ENCODE assay signal across 19 cellular contexts in genomic region chr5:11177993-11178711, GRCh38.
DNase-seq lines count a peak whose midpoint lies in the region; ATAC-seq and TF ChIP-seq lines count a peak whose summit lies in the region.
"Had no signal": no experiment of that assay in that cellular context is flagged by ENCODE, and none has a peak within 500 bp of the region (broad histone marks: within the 10 kb centered on the region; RNA-seq: fewer than 3 reads in every experiment).

No MANE protein-coding gene starts in this region.

- peak; percentile 49 for ATAC-seq in activated CD8-positive, alpha-beta T cell treated with anti-CD3 and anti-CD28 coated beads for 36 hours
- no peak for ATAC-seq in activated CD8-positive, alpha-beta T cell treated with anti-CD3 and anti-CD28 coated beads, Interleukin-2, amount 10 ng/mL, durations not matched to agents 7 days and 5 days
- peak; percentile 20 for ATAC-seq in foreskin keratinocyte
- ATAC-seq in HG03439 (IDR thresholded peaks at IDR 0.05; ENCODE audit: unreplicated experiment), result no peak
- ATAC-seq: HepG2 had no signal

- no peak for DNase-seq in activated CD8-positive, alpha-beta T cell treated with anti-CD3 and anti-CD28 coated beads for 36 hours
- no peak for DNase-seq in activated CD8-positive, alpha-beta T cell treated with anti-CD3 and anti-CD28 coated beads, Interleukin-2, amount 10 ng/mL, durations not matched to agents 7 days and 5 days
- peak; percentile 9 for DNase-seq in ELR (ENCODE audit: low read depth)
- DNase-seq in RKO (ENCODE audit: low spot score), result peak; percentile 44
- DNase-seq in foreskin keratinocyte, result peak in 1 of 2 donors; percentile 3
- DNase-seq in SW480 (ENCODE audit: low spot score), result no peak
- no peak for DNase-seq in NCI-H82 (lab: John Stamatoyannopoulos, UW)
- DNase-seq: 8988T, DND-41, KBM-7, MV-4-11, NCI-H1694 treated with DMSO at 0.1 percent for 48 hours, NCI-H748 treated with DMSO at 0.1 percent for 48 hours, OCI-M1, RPMI8226, SHP77 treated with DMSO at 0.1 percent for 48 hours had no signal

- intact Hi-C loops in activated CD8-positive, alpha-beta T cell treated with anti-CD3 and anti-CD28 coated beads for 36 hours (cut with micrococcal nuclease), result no loop called here

- no peaks in the 10 kb centered on the region for H3K9me3 Mint-ChIP-seq in activated CD8-positive, alpha-beta T cell treated with anti-CD3 and anti-CD28 coated beads for 36 hours
- no peaks in the 10 kb centered on the region for H3K9me3 Mint-ChIP-seq in activated CD8-positive, alpha-beta T cell treated with anti-CD3 and anti-CD28 coated beads, Interleukin-2, amount 10 ng/mL, durations not matched to agents 7 days and 5 days (ENCODE audit: insufficient read depth)

- CTCF ChIA-PET in activated CD8-positive, alpha-beta T cell treated with anti-CD3 and anti-CD28 coated beads for 36 hours (lab: Charles Lee), result interaction anchor here (1.2 kb wide), 1 partner anchor 190 kb away, joined by 4 read pairs; no protein-coding TSS in a partner anchor
- CTCF ChIA-PET in activated CD8-positive, alpha-beta T cell treated with anti-CD3 and anti-CD28 coated beads, Interleukin-2, amount 10 ng/mL, durations not matched to agents 7 days and 5 days (lab: Charles Lee), result no interaction called here

- no peaks in the 10 kb centered on the region for H3K36me3 Mint-ChIP-seq in activated CD8-positive, alpha-beta T cell treated with anti-CD3 and anti-CD28 coated beads for 36 hours (ENCODE audit: low read depth)
- no peaks in the 10 kb centered on the region for H3K36me3 Mint-ChIP-seq in activated CD8-positive, alpha-beta T cell treated with anti-CD3 and anti-CD28 coated beads, Interleukin-2, amount 10 ng/mL, durations not matched to agents 7 days and 5 days (ENCODE audit: low read depth)

- no peak for TF ChIP-seq CTCF in activated CD8-positive, alpha-beta T cell treated with anti-CD3 and anti-CD28 coated beads for 36 hours (IDR thresholded peaks at IDR 0.05)
- no peak for TF ChIP-seq CTCF in foreskin keratinocyte (conservative IDR thresholded peaks at IDR 0.05)

- no peak overlapping the region for H3K27ac ChIP-seq in foreskin keratinocyte

- POLR2A ChIA-PET in activated CD8-positive, alpha-beta T cell treated with anti-CD3 and anti-CD28 coated beads for 36 hours (lab: Charles Lee), result no interaction called here
- POLR2A ChIA-PET in activated CD8-positive, alpha-beta T cell treated with anti-CD3 and anti-CD28 coated beads, Interleukin-2, amount 10 ng/mL, durations not matched to agents 7 days and 5 days (lab: Charles Lee), result no interaction called here

- H3K27me3 ChIP-seq in foreskin keratinocyte, result no peaks in the 10 kb centered on the region

- H3K27me3 Mint-ChIP-seq in activated CD8-positive, alpha-beta T cell treated with anti-CD3 and anti-CD28 coated beads for 36 hours, result peaks cover 9% of the 10 kb centered on the region
- H3K27me3 Mint-ChIP-seq in activated CD8-positive, alpha-beta T cell treated with anti-CD3 and anti-CD28 coated beads, Interleukin-2, amount 10 ng/mL, durations not matched to agents 7 days and 5 days (ENCODE audit: low read depth), result peaks cover 2% of the 10 kb centered on the region

- no peaks in the 10 kb centered on the region for H3K4me1 ChIP-seq in foreskin keratinocyte

- no peak overlapping the region for H3K27ac Mint-ChIP-seq in activated CD8-positive, alpha-beta T cell treated with anti-CD3 and anti-CD28 coated beads for 36 hours
- H3K27ac Mint-ChIP-seq in activated CD8-positive, alpha-beta T cell treated with anti-CD3 and anti-CD28 coated beads, Interleukin-2, amount 10 ng/mL, durations not matched to agents 7 days and 5 days, result no peak overlapping the region
- H3K27ac Mint-ChIP-seq: B cell had no signal

- no peaks in the 10 kb centered on the region for H3K4me1 Mint-ChIP-seq in activated CD8-positive, alpha-beta T cell treated with anti-CD3 and anti-CD28 coated beads for 36 hours (ENCODE audit: low read depth)
- no peaks in the 10 kb centered on the region for H3K4me1 Mint-ChIP-seq in activated CD8-positive, alpha-beta T cell treated with anti-CD3 and anti-CD28 coated beads, Interleukin-2, amount 10 ng/mL, durations not matched to agents 7 days and 5 days (ENCODE audit: low read depth)

- H3K4me3 Mint-ChIP-seq in activated CD8-positive, alpha-beta T cell treated with anti-CD3 and anti-CD28 coated beads for 36 hours, result no peak overlapping the region
- H3K4me3 Mint-ChIP-seq in activated CD8-positive, alpha-beta T cell treated with anti-CD3 and anti-CD28 coated beads, Interleukin-2, amount 10 ng/mL, durations not matched to agents 7 days and 5 days, result no peak overlapping the region
- H3K4me3 Mint-ChIP-seq: B cell had no signal

Comparison
In these comparisons a context has a peak if more than half of its experiments do, and no peak if none do; other contexts are left out.
1. ATAC-seq: peak in activated CD8-positive, alpha-beta T cell treated with anti-CD3 and anti-CD28 coated beads for 36 hours (single experiment) and foreskin keratinocyte (single experiment); none in activated CD8-positive, alpha-beta T cell treated with anti-CD3 and anti-CD28 coated beads, Interleukin-2, amount 10 ng/mL, durations not matched to agents 7 days and 5 days (single experiment) and HG03439 (single experiment).
2. DNase-seq: peak in ELR (single experiment) and RKO (single experiment); none in activated CD8-positive, alpha-beta T cell treated with anti-CD3 and anti-CD28 coated beads for 36 hours (single experiment), activated CD8-positive, alpha-beta T cell treated with anti-CD3 and anti-CD28 coated beads, Interleukin-2, amount 10 ng/mL, durations not matched to agents 7 days and 5 days (single experiment), SW480 (single experiment) and NCI-H82 (single experiment).